In the genomic region with DNA sequence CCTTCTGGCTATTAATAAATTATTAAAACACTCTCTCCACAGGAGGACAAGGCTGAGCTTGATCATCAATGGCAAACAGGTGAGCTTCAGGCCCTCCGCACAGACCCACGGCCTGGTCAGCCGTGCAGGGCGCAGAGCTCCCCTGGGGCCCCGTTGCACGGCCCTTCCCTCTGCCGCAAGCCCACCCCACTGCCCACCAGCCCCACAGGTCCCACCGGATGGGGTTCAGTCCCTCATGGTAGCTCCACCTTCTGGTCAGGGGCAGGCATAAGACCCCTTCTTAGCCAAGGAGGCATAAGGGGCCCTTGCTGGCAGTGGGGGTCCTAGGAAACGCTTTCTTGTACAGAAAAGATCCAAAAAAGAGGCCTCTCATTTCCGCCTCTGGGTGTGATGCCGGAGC, we compare ENCODE assay signal across 20 cellular contexts.
DNase-seq lines count a peak whose midpoint lies in the region; ATAC-seq and TF ChIP-seq lines count a peak whose summit lies in the region.
"Had no signal": no experiment of that assay in that cellular context is flagged by ENCODE, and none has a peak within 500 bp of the region (broad histone marks: within the 10 kb centered on the region; RNA-seq: fewer than 3 reads in every experiment).

No MANE protein-coding gene starts in this region.

- H3K79me2 ChIP-seq in GM23338 (replicated peaks; ENCODE audit: insufficient read depth) = peaks cover 11% of the 10 kb centered on the region; the same call in 1 of the 2 replicates

- H3K27me3 Mint-ChIP-seq in Calu3 (ENCODE audit: unreplicated experiment) = no peaks in the 10 kb centered on the region
- peaks cover 12% of the 10 kb centered on the region for H3K27me3 Mint-ChIP-seq in GM23338 (ENCODE audit: insufficient read depth, low read depth, poor library complexity)
- no peaks in the 10 kb centered on the region for H3K27me3 Mint-ChIP-seq in mesothelial cell of epicardium (ENCODE audit: low read depth)

- CTCF ChIA-PET in Calu3 (lab: Charles Lee) = no interaction called here

- H2BK12ac ChIP-seq in mesenchymal stem cell (ENCODE audit: low read length in 2 of 2) = no peak overlapping the region

- H3K27me3 ChIP-seq in GM23338 (ENCODE audit: insufficient read depth) (no peaks in the 10 kb centered on the region), WERI-Rb-1 (ENCODE audit: insufficient read depth, low read depth, severe bottlenecking) (no peaks in the 10 kb centered on the region), mesenchymal stem cell (ENCODE audit: control insufficient read depth in 1 of 2, insufficient read depth in 1 of 2, low read length in 2 of 2) (no peaks in the 10 kb centered on the region)
- H3K27me3 ChIP-seq: esophagus squamous epithelium had no signal

- H2BK5ac ChIP-seq in mesenchymal stem cell (ENCODE audit: low read depth, low read length, poor library complexity, severe bottlenecking) = no peak overlapping the region

- DNase-seq in Calu3 (no peak), GM23338 (ENCODE audit: low spot score) (peak; percentile 37), WERI-Rb-1 (no peak), iPS-NIHi11 (ENCODE audit: low spot score) (peak; percentile 69), mesenchymal stem cell (no peak), dermis blood vessel endothelial cell (no peak), mesothelial cell of epicardium (ENCODE audit: low spot score in 2 of 2, unreplicated experiment in 2 of 2) (no peak)
- DNase-seq: activated CD4-positive, alpha-beta T cell treated with anti-CD3 and anti-CD28 coated beads for 4 hours; activated naive CD4-positive, alpha-beta T cell treated with anti-CD3 and anti-CD28 coated beads, Interleukin-2, amount 50 U/mL, for 16 hours; anterior cingulate cortex; cerebellar nuclear complex; effector memory CD4-positive, alpha-beta T cell; esophagus squamous epithelium; glutamatergic neuron; immature natural killer cell; NCI-H1105 treated with DMSO at 0.1 percent for 48 hours; NCI-H2081 treated with DMSO at 0.1 percent for 48 hours; NCI-H510A treated with DMSO at 0.1 percent for 48 hours; SW 1271 had no signal

- no peak overlapping the region for H3K4me3 Mint-ChIP-seq in Calu3 (ENCODE audit: low read depth, unreplicated experiment)
- H3K4me3 Mint-ChIP-seq in GM23338 = no peak overlapping the region
- H3K4me3 Mint-ChIP-seq in mesothelial cell of epicardium = no peak overlapping the region
- H3K4me3 Mint-ChIP-seq: immature natural killer cell had no signal

- H3K4ac ChIP-seq in mesenchymal stem cell (ENCODE audit: low read depth in 1 of 2, low read length in 2 of 2) = no peak overlapping the region

- peaks cover 8% of the 10 kb centered on the region for H4K20me1 ChIP-seq in GM23338 (replicated peaks; ENCODE audit: insufficient read depth)

- H2BK120ac ChIP-seq in mesenchymal stem cell (ENCODE audit: low read depth, low read length) = no peak overlapping the region

- no peak overlapping the region for H3K23ac ChIP-seq in mesenchymal stem cell (ENCODE audit: low read length in 2 of 2)

- H3K9ac ChIP-seq in mesenchymal stem cell (ENCODE audit: low read length) = no peak overlapping the region

- no peak overlapping the region for H2BK15ac ChIP-seq in mesenchymal stem cell (ENCODE audit: low read depth, poor library complexity, severe bottlenecking)

- H3K36me3 ChIP-seq in GM23338 (ENCODE audit: insufficient read depth) (0 out of 2 replicates have a peak, but pooled peaks cover 3% of the 10 kb centered on the region), WERI-Rb-1 (peaks cover 24% of the 10 kb centered on the region), mesenchymal stem cell (ENCODE audit: control insufficient read depth in 1 of 2, insufficient read depth in 2 of 2, low read depth in 1 of 2, low read length in 2 of 2) (peaks cover 30 to 62% of the 10 kb centered on the region in 2 experiments)

- H3K14ac ChIP-seq in mesenchymal stem cell (ENCODE audit: low read length in 2 of 2) = no peak overlapping the region

- no peaks in the 10 kb centered on the region for H3K9me3 ChIP-seq in WERI-Rb-1 (ENCODE audit: severe bottlenecking)
- no peaks in the 10 kb centered on the region for H3K9me3 ChIP-seq in mesenchymal stem cell (ENCODE audit: control insufficient read depth, low read length)
- H3K9me3 ChIP-seq: esophagus squamous epithelium had no signal

- H4K8ac ChIP-seq in mesenchymal stem cell (ENCODE audit: low read length) = no peak overlapping the region

- no peak overlapping the region for H2AK5ac ChIP-seq in mesenchymal stem cell (ENCODE audit: low read length, severe bottlenecking)

- intact Hi-C loops in Calu3 (cut with micrococcal nuclease; ENCODE audit: unreplicated experiment) = no loop called here

- no peaks in the 10 kb centered on the region for H3K9me2 ChIP-seq in GM23338 (ENCODE audit: insufficient read depth)

- no peak overlapping the region for H3K27ac Mint-ChIP-seq in Calu3 (ENCODE audit: unreplicated experiment)
- no peak overlapping the region for H3K27ac Mint-ChIP-seq in GM23338
- no peak overlapping the region for H3K27ac Mint-ChIP-seq in mesothelial cell of epicardium
- H3K27ac Mint-ChIP-seq: immature natural killer cell had no signal

- H4K91ac ChIP-seq in mesenchymal stem cell (ENCODE audit: low read length) = no peak overlapping the region

- TF ChIP-seq CTCF in Calu3 (IDR thresholded peaks at IDR 0.05; ENCODE audit: unreplicated experiment) (peak; percentile 38), GM23338 (conservative IDR thresholded peaks at IDR 0.05; ENCODE audit: low read depth in 2 of 2) (peak; percentile 41 to 62), WERI-Rb-1 (IDR thresholded peaks at IDR 0.05; ENCODE audit: low read depth, low read length) (0 out of 2 replicates have a peak, but pooled peaks have one; percentile 13), mesothelial cell of epicardium (IDR thresholded peaks at IDR 0.05; ENCODE audit: unreplicated experiment) (no peak)

- no peaks in the 10 kb centered on the region for H3K4me1 ChIP-seq in GM23338 (ENCODE audit: insufficient read depth)
- peaks cover 19% of the 10 kb centered on the region for H3K4me1 ChIP-seq in mesenchymal stem cell (ENCODE audit: control insufficient read depth, insufficient read depth, low read depth, low read length)
- H3K4me1 ChIP-seq: esophagus squamous epithelium had no signal

- H3K79me1 ChIP-seq in mesenchymal stem cell (replicated peaks; ENCODE audit: low read length, poor library complexity, severe bottlenecking) = peaks cover 31% of the 10 kb centered on the region

- H3K18ac ChIP-seq in mesenchymal stem cell (ENCODE audit: low read depth in 1 of 2, low read length in 2 of 2) = no peak overlapping the region

- H3K36me3 Mint-ChIP-seq in Calu3 (ENCODE audit: insufficient read depth, unreplicated experiment) (peaks cover 11% of the 10 kb centered on the region), GM23338 (ENCODE audit: low read depth) (peaks cover 19% of the 10 kb centered on the region), mesothelial cell of epicardium (peaks cover 8% of the 10 kb centered on the region)

- H3K27ac ChIP-seq in GM23338 (ENCODE audit: low read depth) (no peak overlapping the region), WERI-Rb-1 (no peak overlapping the region), mesenchymal stem cell (ENCODE audit: low read length, poor library complexity, severe bottlenecking) (no peak overlapping the region)
- H3K27ac ChIP-seq: esophagus squamous epithelium had no signal

- no peaks in the 10 kb centered on the region for H3F3A ChIP-seq in GM23338 (replicated peaks; ENCODE audit: low read depth)

- H3K9me3 Mint-ChIP-seq in Calu3 (ENCODE audit: low read depth, unreplicated experiment) (no peaks in the 10 kb centered on the region), GM23338 (no peaks in the 10 kb centered on the region), mesothelial cell of epicardium (no peaks in the 10 kb centered on the region)
- H3K9me3 Mint-ChIP-seq: immature natural killer cell had no signal

- BruUV-seq in Calu3 (replicated peaks; lab: Mats Ljungman, UMichigan) = no TSS peak

- H2AFZ ChIP-seq in GM23338 (no peak overlapping the region), mesenchymal stem cell (ENCODE audit: low read depth, low read length) (no peak overlapping the region)

- H3K4me3 ChIP-seq in GM23338 (no peak overlapping the region), WERI-Rb-1 (ENCODE audit: low read depth, low read length) (no peak overlapping the region), mesenchymal stem cell (ENCODE audit: insufficient read depth in 1 of 2, low read depth in 1 of 2, low read length in 2 of 2) (no peak overlapping the region)
- H3K4me3 ChIP-seq: esophagus squamous epithelium had no signal

- H3K4me2 ChIP-seq in GM23338 (no peak overlapping the region), mesenchymal stem cell (ENCODE audit: low read length, poor library complexity, severe bottlenecking) (no peak overlapping the region)

- 99% methylated on average over 11 of the region's 11 CpGs for WGBS in mesenchymal stem cell

- peak; percentile 36 for ATAC-seq in GM23338
- no peak for ATAC-seq in GM21381 (IDR thresholded peaks at IDR 0.05; ENCODE audit: unreplicated experiment)

- H3K4me1 Mint-ChIP-seq in Calu3 (ENCODE audit: low read depth, unreplicated experiment) (no peaks in the 10 kb centered on the region), GM23338 (peaks cover 10% of the 10 kb centered on the region), mesothelial cell of epicardium (peaks cover 14% of the 10 kb centered on the region)
- H3K4me1 Mint-ChIP-seq: immature natural killer cell had no signal

TF ChIP-seq in GM23338, 12 proteins besides CTCF, POLR2A, EP300 and RAD21 (continues in another document):
- TF ChIP-seq, protein P1, sequence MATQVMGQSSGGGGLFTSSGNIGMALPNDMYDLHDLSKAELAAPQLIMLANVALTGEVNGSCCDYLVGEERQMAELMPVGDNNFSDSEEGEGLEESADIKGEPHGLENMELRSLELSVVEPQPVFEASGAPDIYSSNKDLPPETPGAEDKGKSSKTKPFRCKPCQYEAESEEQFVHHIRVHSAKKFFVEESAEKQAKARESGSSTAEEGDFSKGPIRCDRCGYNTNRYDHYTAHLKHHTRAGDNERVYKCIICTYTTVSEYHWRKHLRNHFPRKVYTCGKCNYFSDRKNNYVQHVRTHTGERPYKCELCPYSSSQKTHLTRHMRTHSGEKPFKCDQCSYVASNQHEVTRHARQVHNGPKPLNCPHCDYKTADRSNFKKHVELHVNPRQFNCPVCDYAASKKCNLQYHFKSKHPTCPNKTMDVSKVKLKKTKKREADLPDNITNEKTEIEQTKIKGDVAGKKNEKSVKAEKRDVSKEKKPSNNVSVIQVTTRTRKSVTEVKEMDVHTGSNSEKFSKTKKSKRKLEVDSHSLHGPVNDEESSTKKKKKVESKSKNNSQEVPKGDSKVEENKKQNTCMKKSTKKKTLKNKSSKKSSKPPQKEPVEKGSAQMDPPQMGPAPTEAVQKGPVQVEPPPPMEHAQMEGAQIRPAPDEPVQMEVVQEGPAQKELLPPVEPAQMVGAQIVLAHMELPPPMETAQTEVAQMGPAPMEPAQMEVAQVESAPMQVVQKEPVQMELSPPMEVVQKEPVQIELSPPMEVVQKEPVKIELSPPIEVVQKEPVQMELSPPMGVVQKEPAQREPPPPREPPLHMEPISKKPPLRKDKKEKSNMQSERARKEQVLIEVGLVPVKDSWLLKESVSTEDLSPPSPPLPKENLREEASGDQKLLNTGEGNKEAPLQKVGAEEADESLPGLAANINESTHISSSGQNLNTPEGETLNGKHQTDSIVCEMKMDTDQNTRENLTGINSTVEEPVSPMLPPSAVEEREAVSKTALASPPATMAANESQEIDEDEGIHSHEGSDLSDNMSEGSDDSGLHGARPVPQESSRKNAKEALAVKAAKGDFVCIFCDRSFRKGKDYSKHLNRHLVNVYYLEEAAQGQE (IDR thresholded peaks at IDR 0.05; ENCODE audit: unreplicated experiment) = no peak

Comparison
In these comparisons a context has a peak if more than half of its experiments do, and no peak if none do; other contexts are left out.
1. DNase-seq: peak in GM23338 (single experiment) and iPS-NIHi11 (single experiment); none in Calu3 (single experiment), WERI-Rb-1 (single experiment), mesenchymal stem cell (single experiment), dermis blood vessel endothelial cell (single experiment) and mesothelial cell of epicardium (0 of 2).